ENCODE assay signal across 13 cellular contexts in the genomic region with DNA sequence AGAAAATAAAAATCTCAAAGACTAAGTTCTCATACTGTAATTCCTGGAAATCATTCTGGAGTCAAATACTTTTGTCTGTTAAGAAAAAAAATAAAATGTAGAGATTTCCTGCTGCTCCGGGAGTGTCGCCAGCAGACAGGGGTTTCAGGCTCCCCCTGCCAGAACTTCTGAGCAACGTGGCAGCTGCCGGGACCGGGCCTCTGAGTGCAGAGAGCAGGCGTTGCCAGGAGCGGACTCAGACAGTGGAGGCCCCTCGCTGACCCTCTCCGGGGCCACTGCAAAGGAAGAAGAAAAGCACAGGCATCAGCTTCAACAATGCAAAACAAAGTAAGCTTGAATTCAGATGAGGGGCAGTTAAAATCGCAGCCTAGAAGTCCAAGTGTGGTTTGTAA.
DNase-seq lines count a peak whose midpoint lies in the region; TF ChIP-seq lines count a peak whose summit lies in the region.
"Had no signal": no experiment of that assay in that cellular context is flagged by ENCODE, and none has a peak within 500 bp of the region (broad histone marks: within the 10 kb centered on the region; RNA-seq: fewer than 3 reads in every experiment).

No MANE protein-coding gene starts in this region.

- H3K9me3 Mint-ChIP-seq in immature natural killer cell = no peaks in the 10 kb centered on the region

- no peaks in the 10 kb centered on the region for H3K79me2 ChIP-seq in osteoblast (ENCODE audit: insufficient read depth, low read length)

- TF ChIP-seq CTCF in astrocyte of the spinal cord (IDR thresholded peaks at IDR 0.05; ENCODE audit: low read depth, low read length) (no peak), left ventricle myocardium inferior (IDR thresholded peaks at IDR 0.05; ENCODE audit: borderline replicate concordance) (no peak), osteoblast (IDR thresholded peaks at IDR 0.05; ENCODE audit: extremely low read depth, low read depth, low read length) (no peak)

- H3K4me2 ChIP-seq in osteoblast (ENCODE audit: insufficient read depth, low read length) = peak overlapping the region; percentile 22

- H3K4me1 ChIP-seq in left ventricle myocardium inferior (peaks cover 19% of the 10 kb centered on the region), osteoblast (ENCODE audit: insufficient read depth, low read length) (peaks cover 29% of the 10 kb centered on the region)

- H2AFZ ChIP-seq in osteoblast (ENCODE audit: low read length) = peak overlapping the region; percentile 81

- no peak overlapping the region for H3K4me3 ChIP-seq in astrocyte of the spinal cord (ENCODE audit: low read depth, low read length)
- peak overlapping the region; percentile 15 for H3K4me3 ChIP-seq in left ventricle myocardium inferior
- H3K4me3 ChIP-seq in osteoblast (ENCODE audit: insufficient read depth, low read length) = no peak overlapping the region

- DNase-seq in AG08396 (ENCODE audit: low spot score) (peak; percentile 28), astrocyte of the spinal cord (ENCODE audit: low read depth, low spot score) (peak; percentile 88), left ventricle myocardium inferior (peak; percentile 52), osteoblast (ENCODE audit: insufficient read length, low spot score, missing footprints) (peak; percentile 93), ACHN (no peak), immature natural killer cell (no peak), OCI-M2 (lab: John Stamatoyannopoulos, UW; ENCODE audit: unreplicated experiment) (no peak), DMS79 (lab: John Stamatoyannopoulos, UW) (no peak)
- DNase-seq: activated CD4-positive, CD25-positive, alpha-beta regulatory T cell; dorsolateral prefrontal cortex; GF-D8; GOT3; RPMI8226 had no signal

- no peaks in the 10 kb centered on the region for H3K36me3 Mint-ChIP-seq in immature natural killer cell

- H3K27me3 Mint-ChIP-seq in immature natural killer cell (ENCODE audit: low read depth in 3 of 3) = peaks cover 0 to 4% (median 0%) of the 10 kb centered on the region in 3 donors

- H3K9me3 ChIP-seq in left ventricle myocardium inferior (replicated peaks) = no peaks in the 10 kb centered on the region
- H3K9me3 ChIP-seq in osteoblast (ENCODE audit: low read depth, low read length) = no peaks in the 10 kb centered on the region

- no peaks in the 10 kb centered on the region for H3K36me3 ChIP-seq in left ventricle myocardium inferior
- H3K36me3 ChIP-seq in osteoblast (ENCODE audit: insufficient read depth, low read length) = no peaks in the 10 kb centered on the region

- H3K27ac ChIP-seq in left ventricle myocardium inferior (replicated peaks) = peak overlapping the region; percentile 50
- H3K27ac ChIP-seq in osteoblast (ENCODE audit: low read depth, low read length) = peak overlapping the region; percentile 78
- H3K27ac ChIP-seq: dorsolateral prefrontal cortex had no signal

- H4K20me1 ChIP-seq in osteoblast (ENCODE audit: insufficient read depth, low read length) = no peaks in the 10 kb centered on the region

- H3K27me3 ChIP-seq in left ventricle myocardium inferior (ENCODE audit: low read depth) (peaks cover 41% of the 10 kb centered on the region), osteoblast (ENCODE audit: insufficient read depth, low read length) (no peaks in the 10 kb centered on the region)

- in situ Hi-C loops in astrocyte of the spinal cord (cut with HindIII; ENCODE audit: low sequenced_read_pairs) = no loop called here
- in situ Hi-C loops in ACHN (cut with HindIII; ENCODE audit: low pct_ligation_motif_present, low pct_unique_long_range_greater_than_20kb, low sequenced_read_pairs) = no loop called here

- no peak overlapping the region for H3K4me3 Mint-ChIP-seq in immature natural killer cell

- H3K4me1 Mint-ChIP-seq in immature natural killer cell = no peaks in the 10 kb centered on the region

- H3K27ac Mint-ChIP-seq in immature natural killer cell = no peak overlapping the region

- intact Hi-C loops in left ventricle myocardium inferior (cut with micrococcal nuclease) = no loop called here

Comparison
In these comparisons a context has a peak if more than half of its experiments do, and no peak if none do; other contexts are left out.
1. DNase-seq: peak in AG08396 (single experiment), astrocyte of the spinal cord (single experiment), left ventricle myocardium inferior (single experiment) and osteoblast (single experiment); none in ACHN (single experiment), immature natural killer cell (0 of 3), OCI-M2 (single experiment) and DMS79 (single experiment).